Comparison of ENCODE assay signal across 1 cellular context in the genomic region with DNA sequence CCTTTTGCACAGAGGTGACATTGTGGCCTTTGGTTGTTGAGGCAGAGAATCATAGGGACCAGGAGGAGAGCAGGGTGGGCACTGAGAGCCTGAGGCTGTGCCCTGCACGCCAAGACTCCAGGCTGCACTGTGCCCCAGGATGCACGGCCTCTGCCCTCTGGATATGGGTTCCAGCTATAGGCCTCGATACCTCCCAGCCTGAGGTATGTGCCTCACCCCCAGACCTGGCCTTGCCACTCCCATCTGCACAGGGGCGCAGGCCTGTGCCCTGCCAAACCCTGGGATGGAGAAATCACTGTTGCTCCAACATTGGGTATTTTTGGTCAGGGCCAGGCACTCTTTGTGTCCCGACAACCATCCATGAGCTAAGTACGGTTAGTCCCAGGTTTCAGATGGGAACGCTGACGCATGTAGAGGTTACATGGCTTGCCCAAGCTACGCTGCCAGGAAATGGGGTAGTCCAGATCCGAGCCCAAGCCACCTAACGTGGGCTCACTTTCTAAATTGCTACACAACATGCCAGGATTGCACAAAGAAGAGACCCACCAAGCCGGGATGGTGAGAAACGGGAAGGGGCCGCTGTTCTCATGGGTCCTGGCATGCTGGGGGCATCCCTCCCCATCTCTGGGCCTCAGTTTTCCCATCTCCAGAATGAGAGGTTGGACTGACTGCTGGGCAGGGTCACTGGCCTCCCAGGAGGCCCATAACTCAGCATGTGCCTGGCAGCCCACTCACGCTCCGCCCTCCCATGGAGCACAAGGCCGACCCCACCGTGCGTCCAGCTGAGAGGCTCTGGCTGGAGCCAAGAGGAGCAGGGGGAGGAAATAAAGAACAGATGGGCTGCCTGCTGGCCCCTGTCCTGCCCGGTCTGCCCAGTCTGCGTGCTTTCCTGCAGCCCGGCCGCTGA.
TF ChIP-seq lines count a peak whose summit lies in the region.

No MANE protein-coding gene starts in this region.

TF ChIP-seq in K562, 482 proteins besides CTCF, POLR2A, EP300 and RAD21:
- TF ChIP-seq, protein P1, sequence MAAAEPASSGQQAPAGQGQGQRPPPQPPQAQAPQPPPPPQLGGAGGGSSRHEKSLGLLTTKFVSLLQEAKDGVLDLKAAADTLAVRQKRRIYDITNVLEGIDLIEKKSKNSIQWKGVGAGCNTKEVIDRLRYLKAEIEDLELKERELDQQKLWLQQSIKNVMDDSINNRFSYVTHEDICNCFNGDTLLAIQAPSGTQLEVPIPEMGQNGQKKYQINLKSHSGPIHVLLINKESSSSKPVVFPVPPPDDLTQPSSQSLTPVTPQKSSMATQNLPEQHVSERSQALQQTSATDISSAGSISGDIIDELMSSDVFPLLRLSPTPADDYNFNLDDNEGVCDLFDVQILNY (CRISPR knock-in tag; IDR thresholded peaks at IDR 0.05): no peak
- TF ChIP-seq EZH2 (IDR thresholded peaks at IDR 0.05; ENCODE audit: borderline replicate concordance, low read depth, low read length) (no peak), FUS (optimal IDR thresholded peaks at IDR 0.05; ENCODE audit: low read depth, low read length) (no peak), NCOA2 (IDR thresholded peaks at IDR 0.05; ENCODE audit: partially characterized antibody in 2 of 2) (no peak), KHSRP (IDR thresholded peaks at IDR 0.05) (no peak), TSC22D4 (tag; IDR thresholded peaks at IDR 0.05) (no peak), ZNF316 (IDR thresholded peaks at IDR 0.05) (no peak), RNF2 (IDR thresholded peaks at IDR 0.05) (no peak), CHD4 (IDR thresholded peaks at IDR 0.05; ENCODE audit: insufficient read depth, insufficient replicate concordance, low read depth, low read length, poor library complexity, severe bottlenecking) (no peak), POU5F1 (IDR thresholded peaks at IDR 0.05; ENCODE audit: borderline replicate concordance, low read depth, low read length, partially characterized antibody) (no peak), ZNF780A (CRISPR knock-in tag; IDR thresholded peaks at IDR 0.05) (no peak)
- TF ChIP-seq, protein P2, sequence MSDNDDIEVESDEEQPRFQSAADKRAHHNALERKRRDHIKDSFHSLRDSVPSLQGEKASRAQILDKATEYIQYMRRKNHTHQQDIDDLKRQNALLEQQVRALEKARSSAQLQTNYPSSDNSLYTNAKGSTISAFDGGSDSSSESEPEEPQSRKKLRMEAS (CRISPR knock-in tag; IDR thresholded peaks at IDR 0.05): no peak
- TF ChIP-seq, protein P3, sequence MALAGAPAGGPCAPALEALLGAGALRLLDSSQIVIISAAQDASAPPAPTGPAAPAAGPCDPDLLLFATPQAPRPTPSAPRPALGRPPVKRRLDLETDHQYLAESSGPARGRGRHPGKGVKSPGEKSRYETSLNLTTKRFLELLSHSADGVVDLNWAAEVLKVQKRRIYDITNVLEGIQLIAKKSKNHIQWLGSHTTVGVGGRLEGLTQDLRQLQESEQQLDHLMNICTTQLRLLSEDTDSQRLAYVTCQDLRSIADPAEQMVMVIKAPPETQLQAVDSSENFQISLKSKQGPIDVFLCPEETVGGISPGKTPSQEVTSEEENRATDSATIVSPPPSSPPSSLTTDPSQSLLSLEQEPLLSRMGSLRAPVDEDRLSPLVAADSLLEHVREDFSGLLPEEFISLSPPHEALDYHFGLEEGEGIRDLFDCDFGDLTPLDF (CRISPR knock-in tag; IDR thresholded peaks at IDR 0.05): no peak
- TF ChIP-seq, protein P4, sequence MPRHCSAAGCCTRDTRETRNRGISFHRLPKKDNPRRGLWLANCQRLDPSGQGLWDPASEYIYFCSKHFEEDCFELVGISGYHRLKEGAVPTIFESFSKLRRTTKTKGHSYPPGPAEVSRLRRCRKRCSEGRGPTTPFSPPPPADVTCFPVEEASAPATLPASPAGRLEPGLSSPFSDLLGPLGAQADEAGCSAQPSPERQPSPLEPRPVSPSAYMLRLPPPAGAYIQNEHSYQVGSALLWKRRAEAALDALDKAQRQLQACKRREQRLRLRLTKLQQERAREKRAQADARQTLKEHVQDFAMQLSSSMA (CRISPR knock-in tag; IDR thresholded peaks at IDR 0.05): no peak
- TF ChIP-seq, protein P5, sequence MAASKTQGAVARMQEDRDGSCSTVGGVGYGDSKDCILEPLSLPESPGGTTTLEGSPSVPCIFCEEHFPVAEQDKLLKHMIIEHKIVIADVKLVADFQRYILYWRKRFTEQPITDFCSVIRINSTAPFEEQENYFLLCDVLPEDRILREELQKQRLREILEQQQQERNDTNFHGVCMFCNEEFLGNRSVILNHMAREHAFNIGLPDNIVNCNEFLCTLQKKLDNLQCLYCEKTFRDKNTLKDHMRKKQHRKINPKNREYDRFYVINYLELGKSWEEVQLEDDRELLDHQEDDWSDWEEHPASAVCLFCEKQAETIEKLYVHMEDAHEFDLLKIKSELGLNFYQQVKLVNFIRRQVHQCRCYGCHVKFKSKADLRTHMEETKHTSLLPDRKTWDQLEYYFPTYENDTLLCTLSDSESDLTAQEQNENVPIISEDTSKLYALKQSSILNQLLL (CRISPR knock-in tag; IDR thresholded peaks at IDR 0.05; ENCODE audit: borderline replicate concordance): no peak
TF ChIP-seq in K562: peak in this region for 0.
